Comparison of ENCODE assay signal across 1 cellular context in the genomic region with DNA sequence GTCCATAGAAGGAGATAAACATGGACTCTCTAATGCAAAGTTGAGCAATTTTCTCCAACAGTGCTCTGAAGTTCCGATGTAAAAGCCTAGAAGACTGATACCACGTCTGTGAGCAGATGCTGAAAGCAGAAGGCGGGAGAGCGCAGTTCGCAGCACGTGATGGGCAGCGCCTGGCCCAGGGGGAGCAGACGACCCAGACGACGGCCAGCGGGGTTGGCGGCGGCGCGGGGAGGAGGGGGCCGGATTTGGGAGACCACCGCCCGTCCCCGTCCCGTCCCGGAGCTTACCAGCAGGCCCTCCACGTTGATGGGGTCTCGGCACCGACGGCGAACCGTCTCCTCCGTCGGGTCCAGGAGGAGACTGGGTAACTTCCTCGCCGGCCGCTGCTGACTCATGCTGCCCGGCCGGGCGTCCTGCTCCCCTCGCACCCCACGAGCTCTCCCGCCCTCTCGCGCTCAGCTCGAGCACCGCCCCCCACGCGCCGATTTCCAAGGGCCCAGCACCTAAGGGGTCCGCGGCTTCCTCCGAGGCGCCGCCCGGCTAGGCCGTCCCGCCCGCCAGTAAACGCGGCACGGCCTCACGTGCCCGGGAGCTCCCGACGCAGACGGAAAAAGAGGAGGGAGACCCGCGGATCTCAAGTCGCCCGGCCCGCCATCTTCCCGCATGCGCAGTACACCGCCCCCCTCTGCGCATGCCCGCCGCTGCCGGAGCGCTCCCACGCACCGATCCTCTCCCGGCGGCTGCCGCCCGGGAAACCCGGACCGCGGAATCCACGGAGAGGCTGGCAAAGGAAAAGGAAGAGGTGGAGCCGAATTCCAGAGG.
TF ChIP-seq lines count a peak whose summit lies in the region.

E2F6 (minus strand) TSS at position 677 of the 822 bp plus-strand sequence; CDS start at position 395, 282 bp downstream.

TF ChIP-seq in A549, 52 proteins besides CTCF, POLR2A, EP300 and RAD21 (continued from another document):
- peak; percentile 79; the same call in 1 of the 2 replicates for TF ChIP-seq HOXB5 (CRISPR knock-in tag; IDR thresholded peaks at IDR 0.05)
- TF ChIP-seq EHMT2 (IDR thresholded peaks at IDR 0.05; ENCODE audit: low read depth): no peak
- peak; percentile 73; the same call in 1 of the 2 replicates for TF ChIP-seq BHLHE40 (IDR thresholded peaks at IDR 0.05; ENCODE audit: low read depth, low read length)
- TF ChIP-seq ZC3H11A (IDR thresholded peaks at IDR 0.05): no peak
- TF ChIP-seq REST (IDR thresholded peaks at IDR 0.05): no peak
- TF ChIP-seq FOSL2 (IDR thresholded peaks at IDR 0.05): peak; percentile 55; the same call in 1 of the 2 replicates
- peak; percentile 88 for TF ChIP-seq FOSL2 (CRISPR knock-in tag; IDR thresholded peaks at IDR 0.05)
- no peak for TF ChIP-seq CBX8 (IDR thresholded peaks at IDR 0.05)
- TF ChIP-seq, protein P1, sequence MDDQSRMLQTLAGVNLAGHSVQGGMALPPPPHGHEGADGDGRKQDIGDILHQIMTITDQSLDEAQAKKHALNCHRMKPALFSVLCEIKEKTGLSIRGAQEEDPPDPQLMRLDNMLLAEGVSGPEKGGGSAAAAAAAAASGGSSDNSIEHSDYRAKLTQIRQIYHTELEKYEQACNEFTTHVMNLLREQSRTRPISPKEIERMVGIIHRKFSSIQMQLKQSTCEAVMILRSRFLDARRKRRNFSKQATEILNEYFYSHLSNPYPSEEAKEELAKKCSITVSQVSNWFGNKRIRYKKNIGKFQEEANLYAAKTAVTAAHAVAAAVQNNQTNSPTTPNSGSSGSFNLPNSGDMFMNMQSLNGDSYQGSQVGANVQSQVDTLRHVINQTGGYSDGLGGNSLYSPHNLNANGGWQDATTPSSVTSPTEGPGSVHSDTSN (IDR thresholded peaks at IDR 0.05): 0 out of 2 replicates have a peak, but pooled peaks have one; percentile 49
- TF ChIP-seq GATA3 (IDR thresholded peaks at IDR 0.05; ENCODE audit: borderline replicate concordance): peak; percentile 32; the same call in 1 of the 2 replicates
- peak; percentile 76 for TF ChIP-seq BCL3 (IDR thresholded peaks at IDR 0.05)
- TF ChIP-seq HEYL (CRISPR knock-in tag; IDR thresholded peaks at IDR 0.05): peak; percentile 76; the same call in 1 of the 2 replicates
- TF ChIP-seq, protein P2, sequence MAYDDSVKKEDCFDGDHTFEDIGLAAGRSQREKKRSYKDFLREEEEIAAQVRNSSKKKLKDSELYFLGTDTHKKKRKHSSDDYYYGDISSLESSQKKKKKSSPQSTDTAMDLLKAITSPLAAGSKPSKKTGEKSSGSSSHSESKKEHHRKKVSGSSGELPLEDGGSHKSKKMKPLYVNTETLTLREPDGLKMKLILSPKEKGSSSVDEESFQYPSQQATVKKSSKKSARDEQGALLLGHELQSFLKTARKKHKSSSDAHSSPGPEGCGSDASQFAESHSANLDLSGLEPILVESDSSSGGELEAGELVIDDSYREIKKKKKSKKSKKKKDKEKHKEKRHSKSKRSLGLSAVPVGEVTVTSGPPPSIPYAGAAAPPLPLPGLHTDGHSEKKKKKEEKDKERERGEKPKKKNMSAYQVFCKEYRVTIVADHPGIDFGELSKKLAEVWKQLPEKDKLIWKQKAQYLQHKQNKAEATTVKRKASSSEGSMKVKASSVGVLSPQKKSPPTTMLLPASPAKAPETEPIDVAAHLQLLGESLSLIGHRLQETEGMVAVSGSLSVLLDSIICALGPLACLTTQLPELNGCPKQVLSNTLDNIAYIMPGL (CRISPR knock-in tag; IDR thresholded peaks at IDR 0.05; ENCODE audit: borderline replicate concordance): peak; percentile 61
- TF ChIP-seq JUN (IDR thresholded peaks at IDR 0.05): peak; percentile 87 to 98
- TF ChIP-seq ELK1 (IDR thresholded peaks at IDR 0.05; ENCODE audit: low read depth, low read length): no peak
- TF ChIP-seq FOXS1 (CRISPR knock-in tag; IDR thresholded peaks at IDR 0.05): peak; percentile 76; the same call in 1 of the 2 replicates
- TF ChIP-seq MAZ (IDR thresholded peaks at IDR 0.05; ENCODE audit: borderline replicate concordance, low read depth, low read length): peak; percentile 21; the same call in 1 of the 2 replicates
- no peak for TF ChIP-seq HES2 (IDR thresholded peaks at IDR 0.05)
- TF ChIP-seq, protein P3, sequence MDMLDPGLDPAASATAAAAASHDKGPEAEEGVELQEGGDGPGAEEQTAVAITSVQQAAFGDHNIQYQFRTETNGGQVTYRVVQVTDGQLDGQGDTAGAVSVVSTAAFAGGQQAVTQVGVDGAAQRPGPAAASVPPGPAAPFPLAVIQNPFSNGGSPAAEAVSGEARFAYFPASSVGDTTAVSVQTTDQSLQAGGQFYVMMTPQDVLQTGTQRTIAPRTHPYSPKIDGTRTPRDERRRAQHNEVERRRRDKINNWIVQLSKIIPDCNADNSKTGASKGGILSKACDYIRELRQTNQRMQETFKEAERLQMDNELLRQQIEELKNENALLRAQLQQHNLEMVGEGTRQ (IDR thresholded peaks at IDR 0.05): peak; percentile 91
- no peak for TF ChIP-seq CBX2 (IDR thresholded peaks at IDR 0.05; ENCODE audit: borderline replicate concordance, low read depth)
- peak; percentile 85; the same call in 1 of the 2 replicates for TF ChIP-seq HOXB13 (CRISPR knock-in tag; IDR thresholded peaks at IDR 0.05; ENCODE audit: low read depth)
